11 cellular contexts compared by ENCODE assay signal in genomic region chr22:50250249-50250554, GRCh38. TPM values are rescaled to one million over a fixed set of nuclear protein-coding genes. Genes with fewer than 3 reads are reported as not detected.
DNase-seq lines count a peak whose midpoint lies in the region; ATAC-seq and TF ChIP-seq lines count a peak whose summit lies in the region.
"Had no signal": no experiment of that assay in that cellular context is flagged by ENCODE, and none has a peak within 500 bp of the region (broad histone marks: within the 10 kb centered on the region; RNA-seq: fewer than 3 reads in every experiment).

No MANE protein-coding gene starts in this region.

- H3K9ac ChIP-seq in Loucy (ENCODE audit: low read depth, low read length, poor library complexity, severe bottlenecking), result peak overlapping the region; percentile 94
- H3K9ac ChIP-seq in duodenal mucosa (ENCODE audit: low read depth in 1 of 2, low read length in 2 of 2), result peak overlapping the region; percentile 71 to 84
- H3K9ac ChIP-seq in neural progenitor cell, result no peak overlapping the region

- H3F3A ChIP-seq in Loucy (ENCODE audit: low read depth), result no peaks in the 10 kb centered on the region
- H3F3A ChIP-seq in neural progenitor cell (ENCODE audit: low read depth), result peaks cover 34% of the 10 kb centered on the region

- TF ChIP-seq CTCF in CD14-positive monocyte (IDR thresholded peaks at IDR 0.05) (no peak), Loucy (conservative IDR thresholded peaks at IDR 0.05; ENCODE audit: low read length) (no peak), neural progenitor cell (IDR thresholded peaks at IDR 0.05) (no peak), foreskin keratinocyte (conservative IDR thresholded peaks at IDR 0.05) (no peak)

- H3K27ac Mint-ChIP-seq in CD14-positive monocyte (peak overlapping the region in 4 of 7 donors; percentile 16 to 80 (median 40)), neural progenitor cell (no peak overlapping the region)

- H3K27me3 Mint-ChIP-seq in CD14-positive monocyte (ENCODE audit: low read depth in 3 of 3), result peaks cover 0 to 2% (median 0%) of the 10 kb centered on the region in 3 donors
- H3K27me3 Mint-ChIP-seq in neural progenitor cell (ENCODE audit: insufficient read depth, low read depth), result peaks cover 6% of the 10 kb centered on the region

- H2AFZ ChIP-seq in Loucy (ENCODE audit: low read length) (no peak overlapping the region), neural progenitor cell (replicated peaks) (no peak overlapping the region)

- intact Hi-C loops in CD14-positive monocyte (cut with micrococcal nuclease), result loop anchor here (5.0 kb wide), 2 partner anchors 247 to 372 kb away; no protein-coding TSS in a partner anchor

- no peak overlapping the region for H3K27ac ChIP-seq in duodenal mucosa (ENCODE audit: low read depth, low read length)
- no peak overlapping the region for H3K27ac ChIP-seq in neural progenitor cell
- H3K27ac ChIP-seq in foreskin keratinocyte, result no peak overlapping the region

- DNase-seq in CD14-positive monocyte (ENCODE audit: low spot score) (no peak), neural progenitor cell (ENCODE audit: low spot score) (no peak), NCI-H1105 (lab: John Stamatoyannopoulos, UW) (no peak), foreskin keratinocyte (no peak), middle frontal gyrus (ENCODE audit: extremely low spot score, low spot score) (no peak)
- DNase-seq in stimulated activated naive CD4-positive, alpha-beta T cell treated with Interleukin-2 at 50 U/mL for 16 hours (lab: John Stamatoyannopoulos, UW), result no peak
- DNase-seq: amniotic stem cell; NCI-H1048; stimulated activated CD4-positive, alpha-beta T cell treated with anti-CD3 and anti-CD28 coated beads, Interleukin-4, amount 100 ng/mL, for 4 hours had no signal

- no peaks in the 10 kb centered on the region for H3K9me3 ChIP-seq in Loucy (ENCODE audit: insufficient read depth, low read depth, low read length)
- no peaks in the 10 kb centered on the region for H3K9me3 ChIP-seq in duodenal mucosa (ENCODE audit: control insufficient read depth in 1 of 2, low read length in 2 of 2)
- no peaks in the 10 kb centered on the region for H3K9me3 ChIP-seq in neural progenitor cell (ENCODE audit: low read depth)

- H3K4me3 Mint-ChIP-seq in CD14-positive monocyte, result peak overlapping the region; percentile 83 to 92
- peak overlapping the region; percentile 83 for H3K4me3 Mint-ChIP-seq in neural progenitor cell

- H3K4me1 Mint-ChIP-seq in CD14-positive monocyte, result peaks cover 24% of the 10 kb centered on the region
- peaks cover 10% of the 10 kb centered on the region for H3K4me1 Mint-ChIP-seq in neural progenitor cell

- peaks cover 27% of the 10 kb centered on the region; the same call in 1 of the 2 replicates for H3K79me2 ChIP-seq in Loucy (ENCODE audit: insufficient read depth, low read length)
- H3K79me2 ChIP-seq in neural progenitor cell (ENCODE audit: low read depth), result peaks cover 9% of the 10 kb centered on the region

- ATAC-seq in foreskin keratinocyte, result no peak

- no peaks in the 10 kb centered on the region for H3K27me3 ChIP-seq in Loucy (ENCODE audit: insufficient read depth, low read length, poor library complexity, severe bottlenecking)
- no peaks in the 10 kb centered on the region for H3K27me3 ChIP-seq in duodenal mucosa (ENCODE audit: control insufficient read depth in 1 of 2, insufficient read depth in 2 of 2, low read length in 2 of 2)
- H3K27me3 ChIP-seq in neural progenitor cell, result no peaks in the 10 kb centered on the region
- H3K27me3 ChIP-seq in foreskin keratinocyte, result no peaks in the 10 kb centered on the region

- H3K4me1 ChIP-seq in Loucy (ENCODE audit: insufficient read depth, low read length, poor library complexity, severe bottlenecking) (peaks cover 23% of the 10 kb centered on the region), duodenal mucosa (ENCODE audit: control insufficient read depth in 1 of 2, insufficient read depth in 2 of 2, low read length in 2 of 2) (peaks cover 28 to 44% of the 10 kb centered on the region in 2 donors), neural progenitor cell (peaks cover 6% of the 10 kb centered on the region), foreskin keratinocyte (no peaks in the 10 kb centered on the region)

- H3K36me3 Mint-ChIP-seq in CD14-positive monocyte (peaks cover 8 to 20% of the 10 kb centered on the region in 2 donors), neural progenitor cell (no peaks in the 10 kb centered on the region)

- H3K9me2 ChIP-seq in Loucy (replicated peaks; ENCODE audit: low read depth, low read length), result no peaks in the 10 kb centered on the region

- H3K4me3 ChIP-seq in Loucy (ENCODE audit: low read length, poor library complexity, severe bottlenecking) (peak overlapping the region; percentile 90), duodenal mucosa (ENCODE audit: low read depth in 1 of 2, low read length in 2 of 2) (peak overlapping the region; percentile 87 to 89), neural progenitor cell (peak overlapping the region; percentile 63)

- H3K9me3 Mint-ChIP-seq in CD14-positive monocyte (no peaks in the 10 kb centered on the region), neural progenitor cell (no peaks in the 10 kb centered on the region)

- H3K4me2 ChIP-seq in Loucy (ENCODE audit: low read depth, low read length, poor library complexity, severe bottlenecking) (peak overlapping the region; percentile 94), neural progenitor cell (peak overlapping the region; percentile 83)

- peaks cover 26% of the 10 kb centered on the region for H4K20me1 ChIP-seq in Loucy (ENCODE audit: insufficient read depth, low read length, poor library complexity, severe bottlenecking)
- peaks cover 34% of the 10 kb centered on the region for H4K20me1 ChIP-seq in neural progenitor cell (ENCODE audit: low read depth)

- H3K36me3 ChIP-seq in Loucy (ENCODE audit: insufficient read depth, low read length), result no peaks in the 10 kb centered on the region
- H3K36me3 ChIP-seq in duodenal mucosa (ENCODE audit: control insufficient read depth in 1 of 2, insufficient read depth in 2 of 2, low read length in 2 of 2), result peaks cover 7 to 31% of the 10 kb centered on the region in 2 donors
- H3K36me3 ChIP-seq in neural progenitor cell, result no peaks in the 10 kb centered on the region

RNA-seq across cellular contexts. Expression of gene HDAC10, which starts 0.9 kb away (rescaled TPM):
- 10 to 100 TPM in 1 of 2 donors, 1 to 10 TPM in 1; 9.2 to 13.7 TPM for polyA plus RNA-seq in CD14-positive monocyte
- 5.4 and 27.6 TPM in 2 replicates for total RNA-seq in neural progenitor cell (ENCODE audit: low replicate concordance)
- total RNA-seq in foreskin keratinocyte, result 8.3 and 11.7 TPM in 2 replicates
- 12.7 and 14.0 TPM in 2 replicates for polyA plus RNA-seq in foreskin keratinocyte

RNA-seq across cellular contexts. Expression of gene TUBGCP6, which starts 5.4 kb away (rescaled TPM):
- polyA plus RNA-seq in CD14-positive monocyte, result 1 to 10 TPM; 3.7 to 4.3 TPM
- total RNA-seq in neural progenitor cell (ENCODE audit: low replicate concordance), result 16.9 and 44.6 TPM in 2 replicates
- total RNA-seq in foreskin keratinocyte, result 21.6 and 22.6 TPM in 2 replicates
- 12.9 and 13.4 TPM in 2 replicates for polyA plus RNA-seq in foreskin keratinocyte

RNA-seq across cellular contexts. Expression of gene MAPK12, which starts 11.3 kb away (rescaled TPM):
- polyA plus RNA-seq in CD14-positive monocyte (under 1 TPM; 0.06 to 0.13 TPM), foreskin keratinocyte (15.0 and 25.3 TPM in 2 replicates)
- total RNA-seq in neural progenitor cell (ENCODE audit: low replicate concordance) (18.7 and 28.4 TPM in 2 replicates), foreskin keratinocyte (13.8 and 20.4 TPM in 2 replicates)

RNA-seq across cellular contexts. Expression of gene MAPK11, which starts 20.0 kb away (rescaled TPM):
- polyA plus RNA-seq in CD14-positive monocyte (not detected), foreskin keratinocyte (6.1 and 8.5 TPM in 2 replicates)
- total RNA-seq in neural progenitor cell (ENCODE audit: low replicate concordance) (0.37 TPM in 1 of 2 replicates, not detected in the other), foreskin keratinocyte (4.6 and 6.3 TPM in 2 replicates)

RNA-seq across cellular contexts. Expression of gene SELENOO, which starts 49.4 kb away (rescaled TPM):
- polyA plus RNA-seq in CD14-positive monocyte (1 to 10 TPM; 2.7 to 8.7 TPM), foreskin keratinocyte (34.8 and 38.3 TPM in 2 replicates)
- total RNA-seq in neural progenitor cell (ENCODE audit: low replicate concordance) (7.6 and 20.8 TPM in 2 replicates), foreskin keratinocyte (28.9 and 29.6 TPM in 2 replicates)
